In genomic region chr16:66428682-66429251, GRCh38 we compare ENCODE assay signal across 22 cellular contexts. TPM values are rescaled to one million over a fixed set of nuclear protein-coding genes. Genes with fewer than 3 reads are reported as not detected.
A peak's percentile ranks its signal among the peaks of the same experiment; 100 is the strongest.
DNase-seq lines count a peak whose midpoint lies in the region; ATAC-seq and TF ChIP-seq lines count a peak whose summit lies in the region.
"Had no signal": no experiment of that assay in that cellular context is flagged by ENCODE, and none has a peak within 500 bp of the region (broad histone marks: within the 10 kb centered on the region; RNA-seq: fewer than 3 reads in every experiment).

No MANE protein-coding gene starts in this region.

- no peak overlapping the region for H3K4me3 Mint-ChIP-seq in MCF 10A (ENCODE audit: unreplicated experiment)
- peak overlapping the region; percentile 59 for H3K4me3 Mint-ChIP-seq in WTC11
- H3K4me3 Mint-ChIP-seq in type B pancreatic cell, result peak overlapping the region; percentile 81

- CTCF ChIA-PET in MCF 10A (lab: Yijun Ruan, JAX) (no interaction called here), WTC11 (lab: Charles Lee) (interaction anchor here (0.8 to 3.7 kb wide), 5 partner anchors 16 to 121 kb away, joined by 3 to 12 read pairs (median 7); no protein-coding TSS in a partner anchor)

- no peaks in the 10 kb centered on the region for H3K9me3 Mint-ChIP-seq in MCF 10A (ENCODE audit: unreplicated experiment)
- H3K9me3 Mint-ChIP-seq in WTC11, result no peaks in the 10 kb centered on the region
- H3K9me3 Mint-ChIP-seq in type B pancreatic cell, result no peaks in the 10 kb centered on the region
- H3K9me3 Mint-ChIP-seq: effector memory CD8-positive, alpha-beta T cell had no signal

- H3K27me3 Mint-ChIP-seq in MCF 10A (ENCODE audit: insufficient read depth, unreplicated experiment) (no peaks in the 10 kb centered on the region), WTC11 (ENCODE audit: low read depth) (peaks cover 81% of the 10 kb centered on the region), type B pancreatic cell (peaks cover 85% of the 10 kb centered on the region)

- H3K4me3 ChIP-seq in breast epithelium, result no peak overlapping the region

- intact Hi-C loops in MCF 10A (cut with micrococcal nuclease) (no loop called here), breast epithelium (cut with DNase I; ENCODE audit: low total_unique reads) (no loop called here), left colon (cut with DNase I, micrococcal nuclease) (no loop called here)

- no peaks in the 10 kb centered on the region for H3K9me3 ChIP-seq in breast epithelium
- H3K9me3 ChIP-seq: heart right ventricle, stomach had no signal

- no peaks in the 10 kb centered on the region for H3K36me3 ChIP-seq in breast epithelium
- H3K36me3 ChIP-seq: heart right ventricle, stomach had no signal

- BruUV-seq in MCF 10A (replicated peaks; lab: Mats Ljungman, UMichigan), result no TSS peak

- no peak for DNase-seq in MCF 10A (ENCODE audit: unreplicated experiment)
- no peak for DNase-seq in breast epithelium (ENCODE audit: low spot score in 2 of 2)
- DNase-seq in WTC11 (ENCODE audit: low spot score), result no peak
- DNase-seq in islet precursor cell, result peak; percentile 47
- DNase-seq in type B pancreatic cell (ENCODE audit: extremely low spot score, unreplicated experiment), result no peak
- no peak for DNase-seq in left colon
- DNase-seq: activated CD4-positive, CD25-positive, alpha-beta regulatory T cell; anterior cingulate cortex; effector memory CD8-positive, alpha-beta T cell; NCI-H1048; NCI-H2029 treated with DMSO at 0.1 percent for 48 hours; NCI-H526 treated with DMSO at 0.1 percent for 48 hours; OCI-M1; stimulated activated CD4-positive, alpha-beta T cell treated with anti-CD3 and anti-CD28 coated beads, Interleukin-2, amount 100 ng/mL, for 24 hours; stomach had no signal

- H3K36me3 Mint-ChIP-seq in MCF 10A (ENCODE audit: insufficient read depth, unreplicated experiment) (no peaks in the 10 kb centered on the region), WTC11 (no peaks in the 10 kb centered on the region), type B pancreatic cell (no peaks in the 10 kb centered on the region)

- H3K27ac ChIP-seq in breast epithelium, result no peak overlapping the region
- H3K27ac ChIP-seq: heart right ventricle, KMS-11, parathyroid adenoma, stomach had no signal

- no peak for TF ChIP-seq POLR2A in breast epithelium (IDR thresholded peaks at IDR 0.05)

- ATAC-seq in WTC11 (no peak), left colon (no peak), GM19467 (IDR thresholded peaks at IDR 0.05; ENCODE audit: unreplicated experiment) (no peak), GM21447 (IDR thresholded peaks at IDR 0.05; ENCODE audit: unreplicated experiment) (no peak)

- H3K27ac Mint-ChIP-seq in MCF 10A (ENCODE audit: low read depth, unreplicated experiment), result peak overlapping the region; percentile 62
- H3K27ac Mint-ChIP-seq in WTC11, result no peak overlapping the region
- H3K27ac Mint-ChIP-seq in type B pancreatic cell, result no peak overlapping the region
- H3K27ac Mint-ChIP-seq: effector memory CD8-positive, alpha-beta T cell had no signal

- POLR2A ChIA-PET in MCF 10A (lab: Yijun Ruan, JAX) (no interaction called here), WTC11 (lab: Charles Lee) (interaction anchor here (0.5 kb wide), 1 partner anchor 45 kb away, joined by 3 read pairs; no protein-coding TSS in a partner anchor)

- TF ChIP-seq CTCF in MCF 10A (IDR thresholded peaks at IDR 0.05; ENCODE audit: unreplicated experiment), result no peak
- no peak for TF ChIP-seq CTCF in breast epithelium (IDR thresholded peaks at IDR 0.05)
- no peak for TF ChIP-seq CTCF in WTC11 (IDR thresholded peaks at IDR 0.05)
- TF ChIP-seq CTCF in type B pancreatic cell (conservative IDR thresholded peaks at IDR 0.05), result no peak

- peaks cover 0 to 4% of the 10 kb centered on the region in 2 donors for H3K4me1 ChIP-seq in breast epithelium

- peaks cover 5% of the 10 kb centered on the region for H3K4me1 Mint-ChIP-seq in MCF 10A (ENCODE audit: insufficient read depth, unreplicated experiment)
- peaks cover 19% of the 10 kb centered on the region for H3K4me1 Mint-ChIP-seq in WTC11
- no peaks in the 10 kb centered on the region for H3K4me1 Mint-ChIP-seq in type B pancreatic cell (ENCODE audit: unreplicated experiment)

- H3K27me3 ChIP-seq in breast epithelium, result peaks cover 2 to 8% of the 10 kb centered on the region in 2 donors

TF ChIP-seq in WTC11, 78 proteins besides CTCF, POLR2A, EP300 and RAD21:
- TF ChIP-seq ZNF263 (CRISPR knock-in tag; IDR thresholded peaks at IDR 0.05; ENCODE audit: low read depth) (0 out of 2 replicates have a peak, but pooled peaks have one; percentile 19), PRDM15 (CRISPR knock-in tag; IDR thresholded peaks at IDR 0.05) (no peak), FOXK1 (CRISPR knock-in tag; IDR thresholded peaks at IDR 0.05) (no peak)

RNA-seq across cellular contexts. Expression of gene BEAN1, which starts 1.7 kb away (rescaled TPM):
- total RNA-seq in MCF 10A (2022), result 1.1 and 2.7 TPM in 2 replicates
- total RNA-seq in breast epithelium, result 1 to 10 TPM in 1 of 3 donors, under 1 TPM in 1, not detected in 1; 0.16 to 3.5 TPM
- 0.07 TPM in 1 of 3 replicates, not detected in the others for total RNA-seq in WTC11 (2021)
- 1.1 and 3.2 TPM in 2 replicates for total RNA-seq in type B pancreatic cell (ENCODE audit: low replicate concordance)
- not detected for total RNA-seq in left colon
- total RNA-seq: fibroblast of lung; T-helper 2 cell treated with Interferon-gamma antibody and Interleukin-4, amounts not matched to agents 100 ng/mL and 5 ng/mL, for 36 hours had no signal
